ENCODE assay signal across 20 cellular contexts in genomic region chr3:26437678-26438077, GRCh38.
A peak's percentile ranks its signal among the peaks of the same experiment; 100 is the strongest.
DNase-seq lines count a peak whose midpoint lies in the region; ATAC-seq, FAIRE-seq and TF ChIP-seq lines count a peak whose summit lies in the region.
"Had no signal": no experiment of that assay in that cellular context is flagged by ENCODE, and none has a peak within 500 bp of the region (broad histone marks: within the 10 kb centered on the region; RNA-seq: fewer than 3 reads in every experiment).

No MANE protein-coding gene starts in this region.

- H3K27me3 ChIP-seq in bronchial epithelial cell (ENCODE audit: control insufficient read depth, insufficient read depth, low read length) = no peaks in the 10 kb centered on the region
- H3K27me3 ChIP-seq: tibial artery had no signal

- H3K4me3 ChIP-seq in bronchial epithelial cell (ENCODE audit: low read depth, low read length) = no peak overlapping the region
- H3K4me3 ChIP-seq: coronary artery, K562, tibial artery had no signal

- peak; percentile 84 for FAIRE-seq in bronchial epithelial cell (lab: Jason Lieb, UNC)
- FAIRE-seq: K562 had no signal

- no peak for ATAC-seq in GM18909 (IDR thresholded peaks at IDR 0.05; ENCODE audit: poor library complexity, unreplicated experiment)
- ATAC-seq in HG03442 (IDR thresholded peaks at IDR 0.05; ENCODE audit: unreplicated experiment) = no peak
- ATAC-seq: HCT116, K562, natural killer cell had no signal

- DNase-seq in A172 (ENCODE audit: low spot score) (peak; percentile 97), HT1080 (ENCODE audit: low read depth) (peak; percentile 88), bronchial epithelial cell (ENCODE audit: low read depth) (peak; percentile 94), kidney glomerular epithelial cell (lab: John Stamatoyannopoulos, UW) (peak; percentile 82), NCI-H128 (lab: John Stamatoyannopoulos, UW; ENCODE audit: unreplicated experiment) (no peak), medulla oblongata (ENCODE audit: extremely low spot score) (no peak)
- DNase-seq: activated CD4-positive, CD25-positive, alpha-beta regulatory T cell treated with anti-CD3 and anti-CD28 coated beads, Interleukin-2, amount 50 U/mL, for 72 hours; activated effector memory CD4-positive, alpha-beta T cell treated with Interleukin-2 at 50 U/mL for 16 hours; amniotic stem cell; CD8-positive, alpha-beta memory T cell; GDM1; natural killer cell; stimulated activated CD4-positive, alpha-beta T cell treated with anti-CD3 and anti-CD28 coated beads, Interleukin-2, amount 100 ng/mL, for 48 hours; T-helper 2 cell; tibial artery had no signal

- TF ChIP-seq CTCF in bronchial epithelial cell (IDR thresholded peaks at IDR 0.05; ENCODE audit: insufficient read depth, low read length, severe bottlenecking) = no peak

- no peaks in the 10 kb centered on the region for H3K36me3 ChIP-seq in bronchial epithelial cell (ENCODE audit: control insufficient read depth, insufficient read depth, low read length)
- H3K36me3 ChIP-seq: tibial artery had no signal

Comparison
In these comparisons a context has a peak if more than half of its experiments do, and no peak if none do; other contexts are left out.
1. DNase-seq: peak in A172 (single experiment), HT1080 (single experiment), bronchial epithelial cell (single experiment) and kidney glomerular epithelial cell (single experiment); none in NCI-H128 (single experiment) and medulla oblongata (single experiment).